24 cellular contexts compared by ENCODE assay signal in genomic region chr9:37625262-37626147, GRCh38. TPM values are rescaled to one million over a fixed set of nuclear protein-coding genes. Genes with fewer than 3 reads are reported as not detected.
A peak's percentile ranks its signal among the peaks of the same experiment; 100 is the strongest.
DNase-seq lines count a peak whose midpoint lies in the region; ATAC-seq, FAIRE-seq and TF ChIP-seq lines count a peak whose summit lies in the region.
"Had no signal": no experiment of that assay in that cellular context is flagged by ENCODE, and none has a peak within 500 bp of the region (broad histone marks: within the 10 kb centered on the region; RNA-seq: fewer than 3 reads in every experiment).

No MANE protein-coding gene starts in this region.

- H3K27me3 ChIP-seq in transverse colon (no peaks in the 10 kb centered on the region), HepG2 (ENCODE audit: control insufficient read depth in 1 of 2, insufficient read depth in 2 of 2, low read length in 2 of 2) (peaks cover 0 to 21% of the 10 kb centered on the region in 2 experiments; a peak in 2 of 5 replicates), Caco-2 (replicated peaks; ENCODE audit: control insufficient read depth, insufficient read depth, low read length) (no peaks in the 10 kb centered on the region)
- H3K27me3 ChIP-seq: BE2C had no signal

- H3K4me3 ChIP-seq in HEK293 (ENCODE audit: low read depth, low read length) (no peak overlapping the region), transverse colon (no peak overlapping the region), HepG2 (replicated peaks in 1 of 3; ENCODE audit: insufficient read depth in 1 of 3, low read depth in 2 of 3, low read length in 3 of 3) (no peak overlapping the region), Caco-2 (ENCODE audit: low read depth, low read length) (no peak overlapping the region)
- H3K4me3 ChIP-seq: GM23248 had no signal

- 0 out of 2 replicates have a peak, but pooled peaks cover 3% of the 10 kb centered on the region for H3K4me1 ChIP-seq in HEK293 (ENCODE audit: control insufficient read depth, insufficient read depth, low read length)
- no peaks in the 10 kb centered on the region for H3K4me1 ChIP-seq in transverse colon
- H3K4me1 ChIP-seq in HepG2 (ENCODE audit: insufficient read depth, low read length), result no peaks in the 10 kb centered on the region
- 0 out of 2 replicates have a peak, but pooled peaks cover 8% of the 10 kb centered on the region for H3K4me1 ChIP-seq in Caco-2

- BruUV-seq in HepG2 (replicated peaks; lab: Mats Ljungman, UMichigan) (no TSS peak), Caco-2 (replicated peaks; lab: Mats Ljungman, UMichigan) (no TSS peak)

- intact Hi-C loops in left colon (cut with DNase I, micrococcal nuclease) (no loop called here), transverse colon (cut with DNase I; ENCODE audit: low total_unique reads) (no loop called here), HepG2 (cut with micrococcal nuclease; ENCODE audit: unreplicated experiment) (no loop called here), Caco-2 (cut with micrococcal nuclease; ENCODE audit: unreplicated experiment) (no loop called here)

- CTCF ChIA-PET in HEK293 (lab: Yijun Ruan, JAX) (interaction anchor here (0.5 to 1.4 kb wide), 3 partner anchors 11 to 107 kb away, joined by 3 to 6 read pairs (median 6); no protein-coding TSS in a partner anchor), HepG2 (lab: Yijun Ruan, JAX; ENCODE audit: low intra/inter-chr PET ratio, low total read pairs) (no interaction called here), Caco-2 (lab: Charles Lee) (interaction anchor here (0.6 to 1.2 kb wide), 3 partner anchors 14 to 78 kb away, joined by 3 to 5 read pairs (median 4); no protein-coding TSS in a partner anchor)

- no peaks in the 10 kb centered on the region for H3K9me3 Mint-ChIP-seq in Caco-2 (ENCODE audit: unreplicated experiment)
- H3K9me3 Mint-ChIP-seq: CD8-positive, alpha-beta memory T cell; HFFc6 had no signal

- no peak for FAIRE-seq in HepG2 (lab: Jason Lieb, UNC)
- FAIRE-seq: A204.1, D721Med, GM12892, GM18507, H54 had no signal

- H4K20me1 ChIP-seq in HepG2 (ENCODE audit: insufficient read depth, low read length), result no peaks in the 10 kb centered on the region

- no peaks in the 10 kb centered on the region for H3K9me3 ChIP-seq in HEK293 (ENCODE audit: control insufficient read depth, insufficient read depth, low read depth, low read length)
- H3K9me3 ChIP-seq in transverse colon, result no peaks in the 10 kb centered on the region
- no peaks in the 10 kb centered on the region for H3K9me3 ChIP-seq in HepG2 (ENCODE audit: low read length)
- H3K9me3 ChIP-seq in Caco-2, result no peaks in the 10 kb centered on the region
- H3K9me3 ChIP-seq: BE2C had no signal

- peak; percentile 99 for ATAC-seq in left colon
- ATAC-seq in HepG2, result no peak
- no peak for ATAC-seq in HG03159 (IDR thresholded peaks at IDR 0.05; ENCODE audit: unreplicated experiment)

- 49 to 50% methylated on average over 1 to 17 of the region's 17 CpGs for WGBS in transverse colon (ENCODE audit: low coverage in 1 of 2), 2 donors
- 37% methylated on average over 11 of the region's 17 CpGs for WGBS in HepG2 (ENCODE audit: low lambda C conversion rate)

- no peak overlapping the region for H3K9ac ChIP-seq in HepG2 (ENCODE audit: insufficient read depth, low read depth, low read length)
- H3K9ac ChIP-seq: GM23248 had no signal

- no peaks in the 10 kb centered on the region for H3K79me2 ChIP-seq in HepG2 (ENCODE audit: insufficient read depth, low read length)

- no peak overlapping the region for H3K27ac ChIP-seq in HEK293 (ENCODE audit: extremely low read depth, low read depth, low read length)
- no peak overlapping the region for H3K27ac ChIP-seq in transverse colon
- no peak overlapping the region for H3K27ac ChIP-seq in HepG2 (ENCODE audit: extremely low read length, insufficient read depth, low read length)
- H3K27ac ChIP-seq: GM23248 had no signal

- H3K36me3 ChIP-seq in HEK293 (ENCODE audit: control insufficient read depth in 2 of 2, insufficient read depth in 1 of 2, low read length in 2 of 2) (no peaks in the 10 kb centered on the region), transverse colon (no peaks in the 10 kb centered on the region), HepG2 (replicated peaks in 1 of 2; ENCODE audit: control insufficient read depth in 1 of 2, insufficient read depth in 2 of 2, low read length in 2 of 2) (no peaks in the 10 kb centered on the region), Caco-2 (ENCODE audit: control insufficient read depth, insufficient read depth, low read length) (no peaks in the 10 kb centered on the region)
- H3K36me3 ChIP-seq: BE2C had no signal

- H3K4me1 Mint-ChIP-seq in Caco-2 (ENCODE audit: low read depth, unreplicated experiment), result no peaks in the 10 kb centered on the region
- H3K4me1 Mint-ChIP-seq: CD4-positive, CD25-positive, alpha-beta regulatory T cell; CD8-positive, alpha-beta memory T cell had no signal

- H3K27ac Mint-ChIP-seq in Caco-2 (ENCODE audit: unreplicated experiment), result no peak overlapping the region
- H3K27ac Mint-ChIP-seq: CD4-positive, CD25-positive, alpha-beta regulatory T cell; CD8-positive, alpha-beta memory T cell; HFFc6 had no signal

- in situ Hi-C loops in transverse colon (cut with MboI; ENCODE audit: low pct_ligation_motif_present in 1 of 4, low pct_unique_long_range_greater_than_20kb in 1 of 4, low sequenced_read_pairs in 3 of 4) (no loop called here), HepG2 (cut with HindIII; ENCODE audit: extremely low pct_ligation_motif_present, low pct_unique_long_range_greater_than_20kb) (no loop called here)

- no peak for TF ChIP-seq EP300 in transverse colon (IDR thresholded peaks at IDR 0.05; ENCODE audit: low read depth)
- TF ChIP-seq EP300 in HepG2 (IDR thresholded peaks at IDR 0.05; ENCODE audit: low read depth in 2 of 2, low read length in 2 of 2), result no peak
- TF ChIP-seq EP300 in HepG2 (CRISPR knock-in tag; IDR thresholded peaks at IDR 0.05; ENCODE audit: borderline replicate concordance), result no peak

- TF ChIP-seq CTCF in HEK293 (tag by site-specific recombination; IDR thresholded peaks at IDR 0.05) (no peak), transverse colon (IDR thresholded peaks at IDR 0.05) (no peak), HepG2 (CRISPR knock-in tag; IDR thresholded peaks at IDR 0.05) (no peak), Caco-2 (IDR thresholded peaks at IDR 0.05; ENCODE audit: insufficient read depth in 1 of 2, low read depth in 1 of 2, low read length in 1 of 2, severe bottlenecking in 1 of 2, unreplicated experiment in 1 of 2) (no peak)

- no peak overlapping the region for H3K4me3 Mint-ChIP-seq in Caco-2 (ENCODE audit: unreplicated experiment)
- H3K4me3 Mint-ChIP-seq: CD4-positive, CD25-positive, alpha-beta regulatory T cell; CD8-positive, alpha-beta memory T cell; HFFc6 had no signal

- no peak overlapping the region for H2AFZ ChIP-seq in HepG2 (ENCODE audit: low read length)
- H2AFZ ChIP-seq: GM23248 had no signal

- no peak for TF ChIP-seq RAD21 in HepG2 (CRISPR knock-in tag; IDR thresholded peaks at IDR 0.05)

- no peak overlapping the region for H3K4me2 ChIP-seq in HepG2 (ENCODE audit: low read depth, low read length)

- TF ChIP-seq POLR2A in transverse colon (IDR thresholded peaks at IDR 0.05) (no peak), HepG2 (IDR thresholded peaks at IDR 0.05; ENCODE audit: insufficient read depth in 1 of 2, low read depth in 2 of 2, low read length in 2 of 2) (no peak)

- H3K27me3 Mint-ChIP-seq in Caco-2 (ENCODE audit: insufficient read depth, unreplicated experiment), result peaks cover 3% of the 10 kb centered on the region

- H3K36me3 Mint-ChIP-seq in Caco-2 (ENCODE audit: insufficient read depth, unreplicated experiment), result no peaks in the 10 kb centered on the region
- H3K36me3 Mint-ChIP-seq: CD4-positive, CD25-positive, alpha-beta regulatory T cell; CD8-positive, alpha-beta memory T cell had no signal

- DNase-seq in left colon (peak; percentile 44 to 57), transverse colon (peak; percentile 38), HepG2 (ENCODE audit: low spot score) (no peak), Caco-2 (no peak)
- DNase-seq: ACHN; BE2C; C1 segment of cervical spinal cord; CD4-positive, CD25-positive, alpha-beta regulatory T cell; CD8-positive, alpha-beta memory T cell; COR-L47; DMS153; DMS79; GDM1; GM23248; HCEC 1CT; HFFc6 had no signal

- POLR2A ChIA-PET in HEK293 (lab: Yijun Ruan, JAX) (no interaction called here), HepG2 (lab: Yijun Ruan, JAX) (no interaction called here), Caco-2 (lab: Charles Lee) (interaction anchor here (0.6 kb wide), 1 partner anchor 35 kb away, joined by 14 read pairs; no protein-coding TSS in a partner anchor)

RNA-seq across cellular contexts. Expression of gene FRMPD1, which starts 25.2 kb away (rescaled TPM):
- polyA plus RNA-seq in PFSK-1 (2012; ENCODE audit: insufficient read length, low read depth), result not detected
- total RNA-seq in left colon, result under 1 TPM in 1 of 2 donors, not detected in 1; 0.06 TPM
- 1 to 10 TPM in 1 of 4 donors, under 1 TPM in 2, not detected in 1; 0.27 to 4.6 (median 0.64) TPM for total RNA-seq in transverse colon
- total RNA-seq in HepG2 (2016; rRNA removed; fragmentation: Illumina TruSeq; extraction: Trizol), result not detected in 2 replicates
- not detected in 2 replicates for total RNA-seq in HepG2 (2016; cell fraction: cytosol; rRNA removed; fragmentation: Illumina TruSeq; extraction: Trizol; ENCODE audit: low read depth)
- not detected in 2 replicates for total RNA-seq in HepG2 (2016; cell fraction: insoluble cytoplasmic fraction; rRNA removed; fragmentation: Illumina TruSeq; extraction: Trizol)
- total RNA-seq in HepG2 (2016; cell fraction: membrane; rRNA removed; fragmentation: Illumina TruSeq; extraction: Trizol), result not detected in 2 replicates
- total RNA-seq in HepG2 (2016; cell fraction: nucleus; rRNA removed; fragmentation: Illumina TruSeq; extraction: Trizol), result not detected in 2 replicates
- polyA plus RNA-seq in HepG2 (2011; rRNA removed), result not detected in 2 replicates
- not detected in 2 replicates for polyA plus RNA-seq in HepG2 (2011; cell fraction: cytosol; rRNA removed)
- polyA plus RNA-seq in HepG2 (2011; cell fraction: nucleus; rRNA removed), result not detected in 2 replicates
- not detected in 2 replicates for polyA plus RNA-seq in HepG2 (2012)
- polyA plus RNA-seq in HepG2 (2016; cell fraction: cytosol; fragmentation: Illumina TruSeq; extraction: Trizol; ENCODE audit: low read depth), result not detected in 2 replicates
- polyA plus RNA-seq in HepG2 (2016; cell fraction: insoluble cytoplasmic fraction; fragmentation: Illumina TruSeq; extraction: Trizol; ENCODE audit: low read depth), result not detected in 2 replicates
- polyA plus RNA-seq in HepG2 (2016; cell fraction: membrane; fragmentation: Illumina TruSeq; extraction: Trizol; ENCODE audit: low read depth), result not detected in 2 replicates
- not detected in 2 replicates for polyA plus RNA-seq in HepG2 (2016; cell fraction: nucleus; fragmentation: Illumina TruSeq; extraction: Trizol; ENCODE audit: insufficient read depth, low read depth)
- 0.04 TPM in 1 of 2 replicates, not detected in the other for polyA minus RNA-seq in HepG2 (2011; rRNA and poly(A)+ RNA removed; ENCODE audit: low replicate concordance)
- polyA minus RNA-seq in HepG2 (2011; cell fraction: cytosol; rRNA and poly(A)+ RNA removed), result not detected in 2 replicates
- not detected in 2 replicates for polyA minus RNA-seq in HepG2 (2011; cell fraction: nucleus; rRNA and poly(A)+ RNA removed)
- not detected in 2 replicates for total RNA-seq in Caco-2 (2022)
- total RNA-seq: CD4-positive, CD25-positive, alpha-beta regulatory T cell; CD8-positive, alpha-beta memory T cell; GM23248; HFFc6 had no signal
- polyA plus RNA-seq: CD4-positive, CD25-positive, alpha-beta regulatory T cell; CD8-positive, alpha-beta memory T cell; GM23248 had no signal

RNA-seq across cellular contexts. Expression of gene TOMM5, which starts 33.1 kb away (rescaled TPM):
- polyA plus RNA-seq in PFSK-1 (2012; ENCODE audit: insufficient read length, low read depth), result 128 TPM
- total RNA-seq in left colon (10 to 100 TPM; 49.1 to 58.5 TPM), transverse colon (10 to 100 TPM; 14.3 to 70.3 (median 63.1) TPM), HepG2 (2016; rRNA removed; fragmentation: Illumina TruSeq; extraction: Trizol) (315 and 450 TPM in 2 replicates), Caco-2 (2022) (185 and 201 TPM in 2 replicates)
- total RNA-seq in HepG2 (2016; cell fraction: cytosol; rRNA removed; fragmentation: Illumina TruSeq; extraction: Trizol; ENCODE audit: low read depth), result 334 and 476 TPM in 2 replicates
- 329 and 454 TPM in 2 replicates for total RNA-seq in HepG2 (2016; cell fraction: insoluble cytoplasmic fraction; rRNA removed; fragmentation: Illumina TruSeq; extraction: Trizol)
- 488 and 569 TPM in 2 replicates for total RNA-seq in HepG2 (2016; cell fraction: membrane; rRNA removed; fragmentation: Illumina TruSeq; extraction: Trizol)
- total RNA-seq in HepG2 (2016; cell fraction: nucleus; rRNA removed; fragmentation: Illumina TruSeq; extraction: Trizol), result 130 and 141 TPM in 2 replicates
- 118 and 147 TPM in 2 replicates for polyA plus RNA-seq in HepG2 (2011; rRNA removed)
- polyA plus RNA-seq in HepG2 (2011; cell fraction: cytosol; rRNA removed), result 109 and 124 TPM in 2 replicates
- polyA plus RNA-seq in HepG2 (2011; cell fraction: nucleus; rRNA removed), result 34.8 and 41.8 TPM in 2 replicates
- 189 and 190 TPM in 2 replicates for polyA plus RNA-seq in HepG2 (2012)
- 411 and 656 TPM in 2 replicates for polyA plus RNA-seq in HepG2 (2016; cell fraction: cytosol; fragmentation: Illumina TruSeq; extraction: Trizol; ENCODE audit: low read depth)
- polyA plus RNA-seq in HepG2 (2016; cell fraction: insoluble cytoplasmic fraction; fragmentation: Illumina TruSeq; extraction: Trizol; ENCODE audit: low read depth), result 469 and 494 TPM in 2 replicates
- polyA plus RNA-seq in HepG2 (2016; cell fraction: membrane; fragmentation: Illumina TruSeq; extraction: Trizol; ENCODE audit: low read depth), result 498 and 625 TPM in 2 replicates
- polyA plus RNA-seq in HepG2 (2016; cell fraction: nucleus; fragmentation: Illumina TruSeq; extraction: Trizol; ENCODE audit: insufficient read depth, low read depth), result 217 and 226 TPM in 2 replicates
- 41.8 and 84.4 TPM in 2 replicates for polyA minus RNA-seq in HepG2 (2011; rRNA and poly(A)+ RNA removed; ENCODE audit: low replicate concordance)
- 42.7 and 47.2 TPM in 2 replicates for polyA minus RNA-seq in HepG2 (2011; cell fraction: cytosol; rRNA and poly(A)+ RNA removed)
- 49.7 and 51.6 TPM in 2 replicates for polyA minus RNA-seq in HepG2 (2011; cell fraction: nucleus; rRNA and poly(A)+ RNA removed)

RNA-seq across cellular contexts. Expression of gene FBXO10, which starts 49.3 kb away (rescaled TPM):
- 23.4 TPM for polyA plus RNA-seq in PFSK-1 (2012; ENCODE audit: insufficient read length, low read depth)
- total RNA-seq in left colon (1 to 10 TPM; 4.0 to 4.4 TPM), transverse colon (10 to 100 TPM in 1 of 4 donors, 1 to 10 TPM in 3; 4.2 to 16.5 (median 6.8) TPM), HepG2 (2016; rRNA removed; fragmentation: Illumina TruSeq; extraction: Trizol) (2.8 and 3.1 TPM in 2 replicates), Caco-2 (2022) (6.9 and 8.1 TPM in 2 replicates)
- total RNA-seq in HepG2 (2016; cell fraction: cytosol; rRNA removed; fragmentation: Illumina TruSeq; extraction: Trizol; ENCODE audit: low read depth), result 0.40 and 0.79 TPM in 2 replicates
- total RNA-seq in HepG2 (2016; cell fraction: insoluble cytoplasmic fraction; rRNA removed; fragmentation: Illumina TruSeq; extraction: Trizol), result 2.1 and 3.1 TPM in 2 replicates
- total RNA-seq in HepG2 (2016; cell fraction: membrane; rRNA removed; fragmentation: Illumina TruSeq; extraction: Trizol), result 2.4 and 3.0 TPM in 2 replicates
- total RNA-seq in HepG2 (2016; cell fraction: nucleus; rRNA removed; fragmentation: Illumina TruSeq; extraction: Trizol), result 2.2 and 4.2 TPM in 2 replicates
- 5.1 and 6.4 TPM in 2 replicates for polyA plus RNA-seq in HepG2 (2011; rRNA removed)
- 4.6 TPM in 2 replicates for polyA plus RNA-seq in HepG2 (2011; cell fraction: cytosol; rRNA removed)
- polyA plus RNA-seq in HepG2 (2011; cell fraction: nucleus; rRNA removed), result 6.9 and 7.0 TPM in 2 replicates
- 3.9 and 4.0 TPM in 2 replicates for polyA plus RNA-seq in HepG2 (2012)
- 0.60 and 0.61 TPM in 2 replicates for polyA plus RNA-seq in HepG2 (2016; cell fraction: cytosol; fragmentation: Illumina TruSeq; extraction: Trizol; ENCODE audit: low read depth)
- polyA plus RNA-seq in HepG2 (2016; cell fraction: insoluble cytoplasmic fraction; fragmentation: Illumina TruSeq; extraction: Trizol; ENCODE audit: low read depth), result 1.8 and 2.1 TPM in 2 replicates
- polyA plus RNA-seq in HepG2 (2016; cell fraction: membrane; fragmentation: Illumina TruSeq; extraction: Trizol; ENCODE audit: low read depth), result 1.00 and 1.6 TPM in 2 replicates
- 5.1 TPM in 2 replicates for polyA plus RNA-seq in HepG2 (2016; cell fraction: nucleus; fragmentation: Illumina TruSeq; extraction: Trizol; ENCODE audit: insufficient read depth, low read depth)
- polyA minus RNA-seq in HepG2 (2011; rRNA and poly(A)+ RNA removed; ENCODE audit: low replicate concordance), result 3.1 and 11.6 TPM in 2 replicates
- 4.1 and 4.5 TPM in 2 replicates for polyA minus RNA-seq in HepG2 (2011; cell fraction: cytosol; rRNA and poly(A)+ RNA removed)
- polyA minus RNA-seq in HepG2 (2011; cell fraction: nucleus; rRNA and poly(A)+ RNA removed), result 4.4 and 6.2 TPM in 2 replicates

Comparison
In these comparisons a context has a peak if more than half of its experiments do, and no peak if none do; other contexts are left out.
1. DNase-seq: peak in left colon (2 of 2) and transverse colon (single experiment); none in HepG2 (single experiment) and Caco-2 (0 of 2).